1 cellular context compared by ENCODE assay signal in the genomic region with DNA sequence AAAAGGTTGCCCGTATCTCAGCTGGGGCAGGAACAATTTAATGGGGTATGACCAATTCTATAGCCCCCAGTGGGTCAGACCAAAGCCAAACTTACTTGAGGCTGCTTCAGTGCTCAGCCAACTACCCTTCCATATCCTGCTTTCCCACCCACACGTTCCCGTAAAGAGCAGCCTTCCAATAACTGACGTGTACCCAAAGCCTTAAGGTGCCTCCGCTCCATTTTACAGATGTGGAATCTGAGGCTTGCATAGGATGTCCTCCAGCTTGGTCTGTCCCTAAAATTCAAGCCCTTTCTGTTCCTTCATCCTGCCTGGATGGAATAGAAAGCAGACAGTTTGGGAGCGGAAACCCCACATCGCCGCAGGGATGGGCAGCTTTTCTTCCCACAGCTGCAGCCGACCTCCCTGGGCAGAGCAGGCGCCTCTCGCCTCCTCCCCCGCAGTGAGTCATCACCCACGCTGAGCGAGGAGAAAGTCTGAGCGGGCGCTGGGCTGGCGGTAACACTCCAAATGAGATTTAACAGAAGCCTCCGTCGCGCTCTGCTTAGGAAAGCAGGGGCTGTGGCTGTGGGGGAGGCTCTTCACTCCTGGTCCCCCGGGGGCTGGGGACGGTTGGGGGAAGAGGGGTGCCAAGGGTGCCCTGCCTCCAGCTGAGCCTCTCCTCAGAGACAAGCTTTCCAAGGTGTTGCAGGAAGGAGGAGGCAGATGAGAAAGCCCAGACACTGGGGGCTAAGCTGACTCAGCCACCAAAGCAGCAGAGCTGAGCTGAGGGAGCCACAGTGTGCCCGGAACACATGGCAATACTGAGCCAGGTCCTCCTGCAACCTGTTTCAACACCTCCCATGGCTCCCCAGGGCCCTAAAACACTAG.
A peak's percentile ranks its signal among the peaks of the same experiment; 100 is the strongest.
TF ChIP-seq lines count a peak whose summit lies in the region.

No MANE protein-coding gene starts in this region.

TF ChIP-seq in H1, 55 proteins besides CTCF, POLR2A, EP300 and RAD21 (continued from another document):
- TF ChIP-seq BACH1 (IDR thresholded peaks at IDR 0.05; ENCODE audit: low read length): 0 out of 2 replicates have a peak, but pooled peaks have one; percentile 2
- TF ChIP-seq, protein P1, sequence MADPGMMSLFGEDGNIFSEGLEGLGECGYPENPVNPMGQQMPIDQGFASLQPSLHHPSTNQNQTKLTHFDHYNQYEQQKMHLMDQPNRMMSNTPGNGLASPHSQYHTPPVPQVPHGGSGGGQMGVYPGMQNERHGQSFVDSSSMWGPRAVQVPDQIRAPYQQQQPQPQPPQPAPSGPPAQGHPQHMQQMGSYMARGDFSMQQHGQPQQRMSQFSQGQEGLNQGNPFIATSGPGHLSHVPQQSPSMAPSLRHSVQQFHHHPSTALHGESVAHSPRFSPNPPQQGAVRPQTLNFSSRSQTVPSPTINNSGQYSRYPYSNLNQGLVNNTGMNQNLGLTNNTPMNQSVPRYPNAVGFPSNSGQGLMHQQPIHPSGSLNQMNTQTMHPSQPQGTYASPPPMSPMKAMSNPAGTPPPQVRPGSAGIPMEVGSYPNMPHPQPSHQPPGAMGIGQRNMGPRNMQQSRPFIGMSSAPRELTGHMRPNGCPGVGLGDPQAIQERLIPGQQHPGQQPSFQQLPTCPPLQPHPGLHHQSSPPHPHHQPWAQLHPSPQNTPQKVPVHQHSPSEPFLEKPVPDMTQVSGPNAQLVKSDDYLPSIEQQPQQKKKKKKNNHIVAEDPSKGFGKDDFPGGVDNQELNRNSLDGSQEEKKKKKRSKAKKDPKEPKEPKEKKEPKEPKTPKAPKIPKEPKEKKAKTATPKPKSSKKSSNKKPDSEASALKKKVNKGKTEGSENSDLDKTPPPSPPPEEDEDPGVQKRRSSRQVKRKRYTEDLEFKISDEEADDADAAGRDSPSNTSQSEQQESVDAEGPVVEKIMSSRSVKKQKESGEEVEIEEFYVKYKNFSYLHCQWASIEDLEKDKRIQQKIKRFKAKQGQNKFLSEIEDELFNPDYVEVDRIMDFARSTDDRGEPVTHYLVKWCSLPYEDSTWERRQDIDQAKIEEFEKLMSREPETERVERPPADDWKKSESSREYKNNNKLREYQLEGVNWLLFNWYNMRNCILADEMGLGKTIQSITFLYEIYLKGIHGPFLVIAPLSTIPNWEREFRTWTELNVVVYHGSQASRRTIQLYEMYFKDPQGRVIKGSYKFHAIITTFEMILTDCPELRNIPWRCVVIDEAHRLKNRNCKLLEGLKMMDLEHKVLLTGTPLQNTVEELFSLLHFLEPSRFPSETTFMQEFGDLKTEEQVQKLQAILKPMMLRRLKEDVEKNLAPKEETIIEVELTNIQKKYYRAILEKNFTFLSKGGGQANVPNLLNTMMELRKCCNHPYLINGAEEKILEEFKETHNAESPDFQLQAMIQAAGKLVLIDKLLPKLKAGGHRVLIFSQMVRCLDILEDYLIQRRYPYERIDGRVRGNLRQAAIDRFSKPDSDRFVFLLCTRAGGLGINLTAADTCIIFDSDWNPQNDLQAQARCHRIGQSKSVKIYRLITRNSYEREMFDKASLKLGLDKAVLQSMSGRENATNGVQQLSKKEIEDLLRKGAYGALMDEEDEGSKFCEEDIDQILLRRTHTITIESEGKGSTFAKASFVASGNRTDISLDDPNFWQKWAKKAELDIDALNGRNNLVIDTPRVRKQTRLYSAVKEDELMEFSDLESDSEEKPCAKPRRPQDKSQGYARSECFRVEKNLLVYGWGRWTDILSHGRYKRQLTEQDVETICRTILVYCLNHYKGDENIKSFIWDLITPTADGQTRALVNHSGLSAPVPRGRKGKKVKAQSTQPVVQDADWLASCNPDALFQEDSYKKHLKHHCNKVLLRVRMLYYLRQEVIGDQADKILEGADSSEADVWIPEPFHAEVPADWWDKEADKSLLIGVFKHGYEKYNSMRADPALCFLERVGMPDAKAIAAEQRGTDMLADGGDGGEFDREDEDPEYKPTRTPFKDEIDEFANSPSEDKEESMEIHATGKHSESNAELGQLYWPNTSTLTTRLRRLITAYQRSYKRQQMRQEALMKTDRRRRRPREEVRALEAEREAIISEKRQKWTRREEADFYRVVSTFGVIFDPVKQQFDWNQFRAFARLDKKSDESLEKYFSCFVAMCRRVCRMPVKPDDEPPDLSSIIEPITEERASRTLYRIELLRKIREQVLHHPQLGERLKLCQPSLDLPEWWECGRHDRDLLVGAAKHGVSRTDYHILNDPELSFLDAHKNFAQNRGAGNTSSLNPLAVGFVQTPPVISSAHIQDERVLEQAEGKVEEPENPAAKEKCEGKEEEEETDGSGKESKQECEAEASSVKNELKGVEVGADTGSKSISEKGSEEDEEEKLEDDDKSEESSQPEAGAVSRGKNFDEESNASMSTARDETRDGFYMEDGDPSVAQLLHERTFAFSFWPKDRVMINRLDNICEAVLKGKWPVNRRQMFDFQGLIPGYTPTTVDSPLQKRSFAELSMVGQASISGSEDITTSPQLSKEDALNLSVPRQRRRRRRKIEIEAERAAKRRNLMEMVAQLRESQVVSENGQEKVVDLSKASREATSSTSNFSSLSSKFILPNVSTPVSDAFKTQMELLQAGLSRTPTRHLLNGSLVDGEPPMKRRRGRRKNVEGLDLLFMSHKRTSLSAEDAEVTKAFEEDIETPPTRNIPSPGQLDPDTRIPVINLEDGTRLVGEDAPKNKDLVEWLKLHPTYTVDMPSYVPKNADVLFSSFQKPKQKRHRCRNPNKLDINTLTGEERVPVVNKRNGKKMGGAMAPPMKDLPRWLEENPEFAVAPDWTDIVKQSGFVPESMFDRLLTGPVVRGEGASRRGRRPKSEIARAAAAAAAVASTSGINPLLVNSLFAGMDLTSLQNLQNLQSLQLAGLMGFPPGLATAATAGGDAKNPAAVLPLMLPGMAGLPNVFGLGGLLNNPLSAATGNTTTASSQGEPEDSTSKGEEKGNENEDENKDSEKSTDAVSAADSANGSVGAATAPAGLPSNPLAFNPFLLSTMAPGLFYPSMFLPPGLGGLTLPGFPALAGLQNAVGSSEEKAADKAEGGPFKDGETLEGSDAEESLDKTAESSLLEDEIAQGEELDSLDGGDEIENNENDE (IDR thresholded peaks at IDR 0.05; ENCODE audit: insufficient replicate concordance, low read length): no peak
- TF ChIP-seq ASH2L (IDR thresholded peaks at IDR 0.05; ENCODE audit: low read length): peak; percentile 47
- TF ChIP-seq HDAC2 (IDR thresholded peaks at IDR 0.05; ENCODE audit: borderline replicate concordance in 1 of 2, low read depth in 2 of 2, low read length in 2 of 2): 0 out of 4 replicates have a peak, but pooled peaks of 1 of the 2 experiments have one; percentile 58
- TF ChIP-seq BRCA1 (IDR thresholded peaks at IDR 0.05; ENCODE audit: low read depth, low read length): no peak
- peak; percentile 87 for TF ChIP-seq JUND (IDR thresholded peaks at IDR 0.05; ENCODE audit: low read length)
- TF ChIP-seq BCL11A (IDR thresholded peaks at IDR 0.05; ENCODE audit: low read depth in 2 of 2, low read length in 2 of 2): no peak
- TF ChIP-seq GTF2F1 (IDR thresholded peaks at IDR 0.05; ENCODE audit: borderline replicate concordance, low read depth, low read length): no peak
- TF ChIP-seq EGR1 (IDR thresholded peaks at IDR 0.05; ENCODE audit: borderline replicate concordance, low read depth, low read length): peak; percentile 59; the same call in 1 of the 2 replicates
- TF ChIP-seq YY1 (IDR thresholded peaks at IDR 0.05; ENCODE audit: low read depth, low read length): no peak
- TF ChIP-seq JUN (IDR thresholded peaks at IDR 0.05; ENCODE audit: low read depth, low read length): 0 out of 2 replicates have a peak, but pooled peaks have one; percentile 8
